ENCODE assay signal across 8 cellular contexts in the genomic region with DNA sequence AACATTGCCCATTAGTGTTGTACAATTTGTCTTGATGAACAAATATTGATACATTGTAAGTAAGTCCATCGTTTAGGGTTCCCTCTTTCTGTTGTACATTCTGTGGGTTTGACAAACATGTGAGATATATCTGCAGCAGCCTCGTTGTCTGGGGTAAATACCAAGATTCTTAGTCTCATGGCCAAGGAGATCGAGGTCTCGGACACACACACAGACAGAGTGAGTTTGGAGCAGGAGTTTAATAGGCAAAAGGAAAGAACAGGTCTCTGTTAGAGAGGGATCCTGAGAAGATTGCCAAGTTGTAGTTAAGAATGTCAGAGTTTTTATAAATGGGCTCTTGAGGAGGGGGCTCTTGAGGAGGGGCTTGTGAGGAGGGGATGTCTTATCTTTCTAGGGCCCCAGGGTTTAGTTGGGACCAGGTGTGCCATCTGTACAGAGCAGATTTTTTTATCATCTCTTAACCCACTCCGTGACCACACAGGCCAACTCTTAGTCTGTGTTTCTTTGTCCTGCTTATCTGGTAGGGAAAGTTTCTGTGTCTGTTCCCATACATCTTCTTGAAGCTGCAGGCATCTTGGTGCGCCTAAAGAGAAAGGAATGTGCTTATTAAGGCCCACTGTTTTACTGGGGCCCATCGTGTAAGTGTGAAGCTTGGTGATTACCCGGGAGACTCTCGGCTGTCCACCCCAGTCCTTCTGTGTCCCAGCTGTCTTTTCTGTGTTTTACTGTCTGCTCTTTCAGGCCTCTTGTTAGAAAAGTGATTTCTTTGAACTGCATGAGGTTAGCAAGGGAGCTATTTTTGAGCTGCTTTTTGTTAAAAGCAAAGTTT. TPM values are rescaled to one million over a fixed set of nuclear protein-coding genes. Genes with fewer than 3 reads are reported as not detected.
A peak's percentile ranks its signal among the peaks of the same experiment; 100 is the strongest.
DNase-seq lines count a peak whose midpoint lies in the region; ATAC-seq, FAIRE-seq and TF ChIP-seq lines count a peak whose summit lies in the region.

No MANE protein-coding gene starts in this region.

- no peak for FAIRE-seq in H54 (lab: Jason Lieb, UNC)

- ATAC-seq in right lobe of liver: no peak
- ATAC-seq in GM18502 (IDR thresholded peaks at IDR 0.05; ENCODE audit: poor library complexity, unreplicated experiment): no peak
- ATAC-seq in GM19455 (IDR thresholded peaks at IDR 0.05; ENCODE audit: unreplicated experiment): no peak
- ATAC-seq in HG03139 (IDR thresholded peaks at IDR 0.05; ENCODE audit: unreplicated experiment): no peak

- peak; percentile 3 for DNase-seq in AG08395 (ENCODE audit: low spot score)
- DNase-seq in astrocyte of the cerebellum (ENCODE audit: low read depth): no peak
- no peak for DNase-seq in right lobe of liver
- DNase-seq in H54 (ENCODE audit: insufficient read length, low spot score): no peak

- H3K4me1 ChIP-seq in HUES6 (ENCODE audit: control insufficient read depth, insufficient read depth, low read length) (peaks cover 32% of the 10 kb centered on the region), right lobe of liver (no peaks in the 10 kb centered on the region)

- no peaks in the 10 kb centered on the region for H3K27me3 ChIP-seq in HUES6 (ENCODE audit: control insufficient read depth, insufficient read depth, low read length)
- no peaks in the 10 kb centered on the region for H3K27me3 ChIP-seq in right lobe of liver

- in situ Hi-C loops in astrocyte of the cerebellum (cut with HindIII; ENCODE audit: low sequenced_read_pairs): no loop called here

- no peak for TF ChIP-seq POLR2A in right lobe of liver (IDR thresholded peaks at IDR 0.05)
- TF ChIP-seq POLR2A in H54 (IDR thresholded peaks at IDR 0.05; ENCODE audit: low read depth, low read length): no peak

- intact Hi-C loops in right lobe of liver (cut with DNase I): no loop called here

- H3K9me3 ChIP-seq in HUES6 (ENCODE audit: control insufficient read depth, insufficient read depth, low read depth, low read length): peaks cover 8% of the 10 kb centered on the region; the same call in 1 of the 2 replicates
- no peaks in the 10 kb centered on the region for H3K9me3 ChIP-seq in right lobe of liver

- H3K4me3 ChIP-seq in HUES6 (ENCODE audit: low read depth, low read length): peak overlapping the region; percentile 88
- peak overlapping the region; percentile 67 for H3K4me3 ChIP-seq in astrocyte of the cerebellum (ENCODE audit: low read depth, low read length)
- H3K4me3 ChIP-seq in right lobe of liver: peak overlapping the region in 1 of 3 donors; percentile 65

- 65% methylated on average over 9 of the region's 9 CpGs for WGBS in right lobe of liver (ENCODE audit: insufficient coverage, low coverage, low lambda C conversion rate, missing lambda C conversion rate)

- TF ChIP-seq CTCF in astrocyte of the cerebellum (IDR thresholded peaks at IDR 0.05; ENCODE audit: low read depth, low read length, missing control alignments) (no peak), right lobe of liver (IDR thresholded peaks at IDR 0.05) (no peak)

- H3K9ac ChIP-seq in HUES6 (ENCODE audit: low read length): peak overlapping the region; percentile 86

- H3K27ac ChIP-seq in HUES6 (ENCODE audit: low read depth, low read length) (peak overlapping the region; percentile 80), right lobe of liver (peak overlapping the region; percentile 75 to 88 (median 77))

- H3K36me3 ChIP-seq in HUES6 (ENCODE audit: control insufficient read depth, insufficient read depth, low read length) (no peaks in the 10 kb centered on the region), right lobe of liver (no peaks in the 10 kb centered on the region)

RNA-seq across cellular contexts. Expression of gene CLEC2D, which starts 22.5 kb away (rescaled TPM):
- 1 to 10 TPM in 5 of 6 experiments, under 1 TPM in 1; 0.62 to 4.4 (median 1.6) TPM for total RNA-seq in right lobe of liver

RNA-seq across cellular contexts. Expression of gene KLRB1, which starts 39.3 kb away (rescaled TPM):
- 1 to 10 TPM in 3 of 6 experiments, under 1 TPM in 3; 0.22 to 1.9 (median 1.1) TPM for total RNA-seq in right lobe of liver
